13 cellular contexts compared by ENCODE assay signal in the genomic region with DNA sequence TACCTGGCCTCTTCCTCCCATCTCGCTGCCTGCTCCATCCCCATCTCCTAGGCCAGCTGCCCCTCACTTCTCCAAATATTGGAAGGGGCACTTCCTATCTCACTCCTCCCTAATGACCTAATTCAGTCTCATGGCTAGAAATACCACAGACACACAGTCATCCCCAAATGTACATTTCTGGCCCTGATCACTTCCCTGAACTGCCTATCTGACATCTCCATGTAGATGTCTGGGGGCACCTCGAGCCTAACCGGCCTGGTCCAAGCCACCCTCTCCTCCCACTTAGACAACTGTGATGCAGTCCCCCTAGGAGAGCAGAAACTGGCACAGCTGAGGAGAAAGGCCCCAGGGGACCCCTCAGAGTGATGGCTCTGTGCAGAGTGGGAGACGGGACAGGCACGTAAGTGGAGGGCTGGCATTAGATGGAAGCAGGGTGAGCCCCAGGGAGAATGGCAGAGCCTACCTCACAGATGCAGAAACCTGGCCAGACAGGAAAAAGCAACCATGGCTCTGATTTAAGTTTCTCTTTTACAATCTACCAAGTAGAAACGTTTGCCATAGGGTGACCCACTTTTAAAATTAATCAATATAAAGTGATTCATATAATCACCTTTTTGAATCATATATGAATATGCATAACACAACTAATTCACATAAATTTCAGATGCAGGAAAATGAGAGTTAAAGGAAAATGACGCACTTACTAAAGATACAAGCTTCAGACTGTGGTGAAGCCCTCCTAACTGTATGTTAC. TPM values are rescaled to one million over a fixed set of nuclear protein-coding genes. Genes with fewer than 3 reads are reported as not detected.
A peak's percentile ranks its signal among the peaks of the same experiment; 100 is the strongest.
DNase-seq lines count a peak whose midpoint lies in the region; ATAC-seq and TF ChIP-seq lines count a peak whose summit lies in the region.
"Had no signal": no experiment of that assay in that cellular context is flagged by ENCODE, and none has a peak within 500 bp of the region (broad histone marks: within the 10 kb centered on the region; RNA-seq: fewer than 3 reads in every experiment).

No MANE protein-coding gene starts in this region.

- no peaks in the 10 kb centered on the region for H3K27me3 Mint-ChIP-seq in T-helper 17 cell
- H3K27me3 Mint-ChIP-seq: activated naive CD8-positive, alpha-beta T cell had no signal

- H3K27ac Mint-ChIP-seq in T-helper 17 cell = peak overlapping the region; percentile 97
- H3K27ac Mint-ChIP-seq: CD8-positive, alpha-beta T cell had no signal

- TF ChIP-seq CTCF in fibroblast of the aortic adventitia (IDR thresholded peaks at IDR 0.05; ENCODE audit: insufficient read depth, low read length) = no peak

- H3K9me3 ChIP-seq in T-helper 17 cell (ENCODE audit: control insufficient read depth, low read length, poor library complexity, severe bottlenecking) = no peaks in the 10 kb centered on the region

- H3K4me1 Mint-ChIP-seq in T-helper 17 cell = peaks cover 53% of the 10 kb centered on the region

- H3K4me3 ChIP-seq in fibroblast of the aortic adventitia (ENCODE audit: low read depth, low read length) = no peak overlapping the region

- ATAC-seq in T-helper 17 cell = no peak
- ATAC-seq in GM21515 (IDR thresholded peaks at IDR 0.05; ENCODE audit: unreplicated experiment) = no peak
- ATAC-seq: CD8-positive, alpha-beta T cell; Panc1 had no signal

- DNase-seq in A172 (ENCODE audit: low spot score) = peak; percentile 32
- DNase-seq in Daoy (ENCODE audit: low read depth) = peak; percentile 53
- DNase-seq in T-helper 17 cell = no peak
- DNase-seq in fibroblast of the aortic adventitia (ENCODE audit: low read depth) = peak; percentile 47
- no peak for DNase-seq in SKM-1 treated with dmso at 0.1 percent for 144 hours (lab: John Stamatoyannopoulos, UW; ENCODE audit: unreplicated experiment)
- DNase-seq in NCI-H2107 treated with DMSO at 0.1 percent for 48 hours (lab: John Stamatoyannopoulos, UW; ENCODE audit: unreplicated experiment) = no peak
- DNase-seq in hypothalamus (lab: John Stamatoyannopoulos, UW) = no peak
- DNase-seq: activated CD4-positive, CD25-positive, alpha-beta regulatory T cell; CD8-positive, alpha-beta T cell; NCI-H187 had no signal

- peak overlapping the region; percentile 96 for H3K4me3 Mint-ChIP-seq in T-helper 17 cell

- no peaks in the 10 kb centered on the region for H3K36me3 Mint-ChIP-seq in T-helper 17 cell (ENCODE audit: low read depth)
- H3K36me3 Mint-ChIP-seq: activated naive CD8-positive, alpha-beta T cell had no signal

RNA-seq across cellular contexts. Expression of a gene that starts 22.1 kb away (rescaled TPM):
- 30.7 TPM in 2 replicates for total RNA-seq in A172 (2014; rRNA removed; shearing (Covaris generic))
- 20.5 and 22.7 TPM in 2 replicates for total RNA-seq in Daoy (2014; rRNA removed; shearing (Covaris generic))
- 10 to 100 TPM; 32.6 to 39.3 TPM for total RNA-seq in T-helper 17 cell
- total RNA-seq in fibroblast of the aortic adventitia (ENCODE audit: low replicate concordance) = 15.7 and 26.4 TPM in 2 replicates

Comparison
In these comparisons a context has a peak if more than half of its experiments do, and no peak if none do; other contexts are left out.
1. DNase-seq: peak in A172 (single experiment), Daoy (single experiment) and fibroblast of the aortic adventitia (single experiment); none in T-helper 17 cell (0 of 3), SKM-1 treated with dmso at 0.1 percent for 144 hours (single experiment), NCI-H2107 treated with DMSO at 0.1 percent for 48 hours (single experiment) and hypothalamus (0 of 51).